In the genomic region with DNA sequence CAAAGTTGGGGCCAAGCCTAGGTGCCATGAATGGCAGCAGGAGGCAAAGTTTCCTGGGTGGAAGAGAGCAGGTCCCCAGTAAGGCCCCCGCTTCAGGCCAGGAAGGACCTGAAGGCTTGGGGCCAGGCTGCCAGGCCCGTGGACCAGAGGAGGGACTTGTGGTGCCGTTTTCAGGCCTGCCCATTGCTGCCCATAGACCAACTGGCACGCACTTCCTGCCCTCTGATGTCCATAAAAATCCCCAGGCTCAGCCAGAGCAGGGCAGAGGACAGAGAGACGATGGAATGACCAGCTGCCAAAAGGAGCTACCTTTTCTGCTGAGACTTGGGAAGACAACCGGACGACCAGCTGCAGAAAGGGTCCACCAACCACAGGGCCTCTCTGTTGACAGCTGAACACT, we compare ENCODE assay signal across 2 cellular contexts.
TF ChIP-seq lines count a peak whose summit lies in the region.

No MANE protein-coding gene starts in this region.

TF ChIP-seq in GM12878, 131 proteins besides CTCF, POLR2A, EP300 and RAD21:
- TF ChIP-seq, protein P1, sequence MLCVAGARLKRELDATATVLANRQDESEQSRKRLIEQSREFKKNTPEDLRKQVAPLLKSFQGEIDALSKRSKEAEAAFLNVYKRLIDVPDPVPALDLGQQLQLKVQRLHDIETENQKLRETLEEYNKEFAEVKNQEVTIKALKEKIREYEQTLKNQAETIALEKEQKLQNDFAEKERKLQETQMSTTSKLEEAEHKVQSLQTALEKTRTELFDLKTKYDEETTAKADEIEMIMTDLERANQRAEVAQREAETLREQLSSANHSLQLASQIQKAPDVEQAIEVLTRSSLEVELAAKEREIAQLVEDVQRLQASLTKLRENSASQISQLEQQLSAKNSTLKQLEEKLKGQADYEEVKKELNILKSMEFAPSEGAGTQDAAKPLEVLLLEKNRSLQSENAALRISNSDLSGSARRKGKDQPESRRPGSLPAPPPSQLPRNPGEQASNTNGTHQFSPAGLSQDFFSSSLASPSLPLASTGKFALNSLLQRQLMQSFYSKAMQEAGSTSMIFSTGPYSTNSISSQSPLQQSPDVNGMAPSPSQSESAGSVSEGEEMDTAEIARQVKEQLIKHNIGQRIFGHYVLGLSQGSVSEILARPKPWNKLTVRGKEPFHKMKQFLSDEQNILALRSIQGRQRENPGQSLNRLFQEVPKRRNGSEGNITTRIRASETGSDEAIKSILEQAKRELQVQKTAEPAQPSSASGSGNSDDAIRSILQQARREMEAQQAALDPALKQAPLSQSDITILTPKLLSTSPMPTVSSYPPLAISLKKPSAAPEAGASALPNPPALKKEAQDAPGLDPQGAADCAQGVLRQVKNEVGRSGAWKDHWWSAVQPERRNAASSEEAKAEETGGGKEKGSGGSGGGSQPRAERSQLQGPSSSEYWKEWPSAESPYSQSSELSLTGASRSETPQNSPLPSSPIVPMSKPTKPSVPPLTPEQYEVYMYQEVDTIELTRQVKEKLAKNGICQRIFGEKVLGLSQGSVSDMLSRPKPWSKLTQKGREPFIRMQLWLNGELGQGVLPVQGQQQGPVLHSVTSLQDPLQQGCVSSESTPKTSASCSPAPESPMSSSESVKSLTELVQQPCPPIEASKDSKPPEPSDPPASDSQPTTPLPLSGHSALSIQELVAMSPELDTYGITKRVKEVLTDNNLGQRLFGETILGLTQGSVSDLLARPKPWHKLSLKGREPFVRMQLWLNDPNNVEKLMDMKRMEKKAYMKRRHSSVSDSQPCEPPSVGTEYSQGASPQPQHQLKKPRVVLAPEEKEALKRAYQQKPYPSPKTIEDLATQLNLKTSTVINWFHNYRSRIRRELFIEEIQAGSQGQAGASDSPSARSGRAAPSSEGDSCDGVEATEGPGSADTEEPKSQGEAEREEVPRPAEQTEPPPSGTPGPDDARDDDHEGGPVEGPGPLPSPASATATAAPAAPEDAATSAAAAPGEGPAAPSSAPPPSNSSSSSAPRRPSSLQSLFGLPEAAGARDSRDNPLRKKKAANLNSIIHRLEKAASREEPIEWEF (IDR thresholded peaks at IDR 0.05; ENCODE audit: insufficient replicate concordance, low read depth, low read length) = no peak
- TF ChIP-seq ASH2L (IDR thresholded peaks at IDR 0.05; ENCODE audit: borderline replicate concordance, low read depth) = no peak
- no peak for TF ChIP-seq PML (IDR thresholded peaks at IDR 0.05; ENCODE audit: low read length)
- no peak for TF ChIP-seq CREB1 (IDR thresholded peaks at IDR 0.05; ENCODE audit: low read depth)
- no peak for TF ChIP-seq ZNF274 (IDR thresholded peaks at IDR 0.05; ENCODE audit: insufficient read depth, insufficient read length)
- no peak for TF ChIP-seq ZZZ3 (IDR thresholded peaks at IDR 0.05; ENCODE audit: control insufficient read depth, insufficient read length, low read depth)
- TF ChIP-seq EED (IDR thresholded peaks at IDR 0.05; ENCODE audit: low read depth) = no peak
- no peak for TF ChIP-seq WRNIP1 (IDR thresholded peaks at IDR 0.05; ENCODE audit: borderline replicate concordance, low read depth, low read length)
- no peak for TF ChIP-seq FOS (IDR thresholded peaks at IDR 0.05; ENCODE audit: borderline replicate concordance, extremely low read depth, insufficient read length)
- TF ChIP-seq, protein P2, sequence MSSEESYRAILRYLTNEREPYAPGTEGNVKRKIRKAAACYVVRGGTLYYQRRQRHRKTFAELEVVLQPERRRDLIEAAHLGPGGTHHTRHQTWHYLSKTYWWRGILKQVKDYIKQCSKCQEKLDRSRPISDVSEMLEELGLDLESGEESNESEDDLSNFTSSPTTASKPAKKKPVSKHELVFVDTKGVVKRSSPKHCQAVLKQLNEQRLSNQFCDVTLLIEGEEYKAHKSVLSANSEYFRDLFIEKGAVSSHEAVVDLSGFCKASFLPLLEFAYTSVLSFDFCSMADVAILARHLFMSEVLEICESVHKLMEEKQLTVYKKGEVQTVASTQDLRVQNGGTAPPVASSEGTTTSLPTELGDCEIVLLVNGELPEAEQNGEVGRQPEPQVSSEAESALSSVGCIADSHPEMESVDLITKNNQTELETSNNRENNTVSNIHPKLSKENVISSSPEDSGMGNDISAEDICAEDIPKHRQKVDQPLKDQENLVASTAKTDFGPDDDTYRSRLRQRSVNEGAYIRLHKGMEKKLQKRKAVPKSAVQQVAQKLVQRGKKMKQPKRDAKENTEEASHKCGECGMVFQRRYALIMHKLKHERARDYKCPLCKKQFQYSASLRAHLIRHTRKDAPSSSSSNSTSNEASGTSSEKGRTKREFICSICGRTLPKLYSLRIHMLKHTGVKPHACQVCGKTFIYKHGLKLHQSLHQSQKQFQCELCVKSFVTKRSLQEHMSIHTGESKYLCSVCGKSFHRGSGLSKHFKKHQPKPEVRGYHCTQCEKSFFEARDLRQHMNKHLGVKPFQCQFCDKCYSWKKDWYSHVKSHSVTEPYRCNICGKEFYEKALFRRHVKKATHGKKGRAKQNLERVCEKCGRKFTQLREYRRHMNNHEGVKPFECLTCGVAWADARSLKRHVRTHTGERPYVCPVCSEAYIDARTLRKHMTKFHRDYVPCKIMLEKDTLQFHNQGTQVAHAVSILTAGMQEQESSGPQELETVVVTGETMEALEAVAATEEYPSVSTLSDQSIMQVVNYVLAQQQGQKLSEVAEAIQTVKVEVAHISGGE (CRISPR knock-in tag; IDR thresholded peaks at IDR 0.05) = no peak
- no peak for TF ChIP-seq CHD4 (IDR thresholded peaks at IDR 0.05)
- no peak for TF ChIP-seq GATAD2B (conservative IDR thresholded peaks at IDR 0.05; ENCODE audit: low read depth)
- TF ChIP-seq CEBPB (IDR thresholded peaks at IDR 0.05; ENCODE audit: borderline replicate concordance in 1 of 2, low read depth in 2 of 2, low read length in 2 of 2) = no peak
- no peak for TF ChIP-seq ATF3 (IDR thresholded peaks at IDR 0.05; ENCODE audit: borderline replicate concordance, extremely low read depth, low read depth, low read length)
- TF ChIP-seq NR2C1 (IDR thresholded peaks at IDR 0.05) = no peak
- TF ChIP-seq ZBTB33 (IDR thresholded peaks at IDR 0.05) = no peak

TF ChIP-seq in GM23338, 12 proteins besides CTCF, POLR2A, EP300 and RAD21:
- TF ChIP-seq EZH2phosphoT487 (IDR thresholded peaks at IDR 0.05; ENCODE audit: unreplicated experiment) (no peak), ZNF114 (CRISPR knock-in tag; IDR thresholded peaks at IDR 0.05) (no peak), ZNF331 (CRISPR knock-in tag; IDR thresholded peaks at IDR 0.05; ENCODE audit: low read depth) (no peak), EZH2 (IDR thresholded peaks at IDR 0.05; ENCODE audit: low read depth, unreplicated experiment) (no peak), REST (IDR thresholded peaks at IDR 0.05; ENCODE audit: unreplicated experiment) (no peak)
